In the genomic region with DNA sequence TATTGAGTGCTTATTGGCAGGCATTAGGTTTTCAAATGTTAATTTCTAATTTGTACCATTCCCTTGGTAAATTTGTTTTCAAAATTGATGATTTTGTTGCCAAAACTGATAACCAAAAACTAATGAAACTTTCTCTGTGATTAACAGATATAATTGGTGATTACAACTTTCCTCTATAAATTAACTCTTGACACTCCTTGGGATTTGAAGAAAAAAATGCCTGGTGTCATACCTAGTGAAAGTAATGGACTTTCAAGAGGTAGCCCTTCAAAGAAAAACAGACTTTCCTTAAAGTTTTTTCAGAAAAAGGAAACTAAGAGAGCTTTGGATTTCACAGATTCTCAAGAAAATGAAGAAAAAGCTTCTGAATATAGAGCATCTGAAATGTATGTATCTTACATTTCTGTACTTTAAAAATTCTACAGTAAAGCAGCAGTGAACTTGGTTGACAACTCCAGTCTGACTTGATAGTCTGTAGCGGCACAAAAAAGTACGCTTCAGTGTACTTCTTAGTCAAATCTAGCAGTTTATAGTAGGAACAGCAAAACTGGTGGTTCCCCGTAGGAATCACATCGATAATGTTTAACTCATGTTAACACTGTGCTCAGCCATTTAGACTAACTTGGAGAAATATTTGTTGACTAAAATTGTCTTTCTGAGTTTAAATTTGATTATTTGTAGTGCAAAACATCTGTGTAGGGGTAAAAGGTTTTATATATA, we compare ENCODE assay signal across 1 cellular context.
A peak's percentile ranks its signal among the peaks of the same experiment; 100 is the strongest.
TF ChIP-seq lines count a peak whose summit lies in the region.

No MANE protein-coding gene starts in this region.

TF ChIP-seq in GM12878, 131 proteins besides CTCF, POLR2A, EP300 and RAD21 (continued from another document):
- TF ChIP-seq, protein P1, sequence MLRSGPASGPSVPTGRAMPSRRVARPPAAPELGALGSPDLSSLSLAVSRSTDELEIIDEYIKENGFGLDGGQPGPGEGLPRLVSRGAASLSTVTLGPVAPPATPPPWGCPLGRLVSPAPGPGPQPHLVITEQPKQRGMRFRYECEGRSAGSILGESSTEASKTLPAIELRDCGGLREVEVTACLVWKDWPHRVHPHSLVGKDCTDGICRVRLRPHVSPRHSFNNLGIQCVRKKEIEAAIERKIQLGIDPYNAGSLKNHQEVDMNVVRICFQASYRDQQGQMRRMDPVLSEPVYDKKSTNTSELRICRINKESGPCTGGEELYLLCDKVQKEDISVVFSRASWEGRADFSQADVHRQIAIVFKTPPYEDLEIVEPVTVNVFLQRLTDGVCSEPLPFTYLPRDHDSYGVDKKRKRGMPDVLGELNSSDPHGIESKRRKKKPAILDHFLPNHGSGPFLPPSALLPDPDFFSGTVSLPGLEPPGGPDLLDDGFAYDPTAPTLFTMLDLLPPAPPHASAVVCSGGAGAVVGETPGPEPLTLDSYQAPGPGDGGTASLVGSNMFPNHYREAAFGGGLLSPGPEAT (IDR thresholded peaks at IDR 0.05; ENCODE audit: low read depth) = no peak
- no peak for TF ChIP-seq BHLHE40 (IDR thresholded peaks at IDR 0.05; ENCODE audit: borderline replicate concordance in 1 of 2, low read depth in 2 of 2, low read length in 1 of 2)
- TF ChIP-seq, protein P2, sequence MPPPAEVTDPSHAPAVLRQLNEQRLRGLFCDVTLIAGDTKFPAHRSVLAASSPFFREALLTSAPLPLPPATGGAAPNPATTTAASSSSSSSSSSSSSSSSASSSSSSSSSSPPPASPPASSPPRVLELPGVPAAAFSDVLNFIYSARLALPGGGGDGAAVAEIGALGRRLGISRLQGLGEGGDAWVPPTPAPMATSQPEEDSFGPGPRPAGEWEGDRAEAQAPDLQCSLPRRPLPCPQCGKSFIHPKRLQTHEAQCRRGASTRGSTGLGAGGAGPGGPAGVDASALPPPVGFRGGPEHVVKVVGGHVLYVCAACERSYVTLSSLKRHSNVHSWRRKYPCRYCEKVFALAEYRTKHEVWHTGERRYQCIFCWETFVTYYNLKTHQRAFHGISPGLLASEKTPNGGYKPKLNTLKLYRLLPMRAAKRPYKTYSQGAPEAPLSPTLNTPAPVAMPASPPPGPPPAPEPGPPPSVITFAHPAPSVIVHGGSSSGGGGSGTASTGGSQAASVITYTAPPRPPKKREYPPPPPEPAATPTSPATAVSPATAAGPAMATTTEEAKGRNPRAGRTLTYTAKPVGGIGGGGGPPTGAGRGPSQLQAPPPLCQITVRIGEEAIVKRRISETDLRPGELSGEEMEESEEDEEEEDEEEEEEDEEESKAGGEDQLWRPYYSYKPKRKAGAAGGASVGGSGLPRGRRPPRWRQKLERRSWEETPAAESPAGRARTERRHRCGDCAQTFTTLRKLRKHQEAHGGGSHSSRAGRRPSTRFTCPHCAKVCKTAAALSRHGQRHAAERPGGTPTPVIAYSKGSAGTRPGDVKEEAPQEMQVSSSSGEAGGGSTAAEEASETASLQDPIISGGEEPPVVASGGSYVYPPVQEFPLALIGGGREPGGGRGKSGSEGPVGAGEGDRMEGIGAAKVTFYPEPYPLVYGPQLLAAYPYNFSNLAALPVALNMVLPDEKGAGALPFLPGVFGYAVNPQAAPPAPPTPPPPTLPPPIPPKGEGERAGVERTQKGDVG (CRISPR knock-in tag; IDR thresholded peaks at IDR 0.05) = no peak
- no peak for TF ChIP-seq POLR2AphosphoS2 (IDR thresholded peaks at IDR 0.05; ENCODE audit: low read depth, low read length)
- 0 out of 2 replicates have a peak, but pooled peaks have one; percentile 21 for TF ChIP-seq NFIC (IDR thresholded peaks at IDR 0.05; ENCODE audit: low read depth, low read length)
- TF ChIP-seq, protein P3, sequence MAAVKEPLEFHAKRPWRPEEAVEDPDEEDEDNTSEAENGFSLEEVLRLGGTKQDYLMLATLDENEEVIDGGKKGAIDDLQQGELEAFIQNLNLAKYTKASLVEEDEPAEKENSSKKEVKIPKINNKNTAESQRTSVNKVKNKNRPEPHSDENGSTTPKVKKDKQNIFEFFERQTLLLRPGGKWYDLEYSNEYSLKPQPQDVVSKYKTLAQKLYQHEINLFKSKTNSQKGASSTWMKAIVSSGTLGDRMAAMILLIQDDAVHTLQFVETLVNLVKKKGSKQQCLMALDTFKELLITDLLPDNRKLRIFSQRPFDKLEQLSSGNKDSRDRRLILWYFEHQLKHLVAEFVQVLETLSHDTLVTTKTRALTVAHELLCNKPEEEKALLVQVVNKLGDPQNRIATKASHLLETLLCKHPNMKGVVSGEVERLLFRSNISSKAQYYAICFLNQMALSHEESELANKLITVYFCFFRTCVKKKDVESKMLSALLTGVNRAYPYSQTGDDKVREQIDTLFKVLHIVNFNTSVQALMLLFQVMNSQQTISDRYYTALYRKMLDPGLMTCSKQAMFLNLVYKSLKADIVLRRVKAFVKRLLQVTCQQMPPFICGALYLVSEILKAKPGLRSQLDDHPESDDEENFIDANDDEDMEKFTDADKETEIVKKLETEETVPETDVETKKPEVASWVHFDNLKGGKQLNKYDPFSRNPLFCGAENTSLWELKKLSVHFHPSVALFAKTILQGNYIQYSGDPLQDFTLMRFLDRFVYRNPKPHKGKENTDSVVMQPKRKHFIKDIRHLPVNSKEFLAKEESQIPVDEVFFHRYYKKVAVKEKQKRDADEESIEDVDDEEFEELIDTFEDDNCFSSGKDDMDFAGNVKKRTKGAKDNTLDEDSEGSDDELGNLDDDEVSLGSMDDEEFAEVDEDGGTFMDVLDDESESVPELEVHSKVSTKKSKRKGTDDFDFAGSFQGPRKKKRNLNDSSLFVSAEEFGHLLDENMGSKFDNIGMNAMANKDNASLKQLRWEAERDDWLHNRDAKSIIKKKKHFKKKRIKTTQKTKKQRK (IDR thresholded peaks at IDR 0.05; ENCODE audit: low read depth, low read length) = no peak
- TF ChIP-seq E2F4 (IDR thresholded peaks at IDR 0.05; ENCODE audit: low read depth, low read length) = no peak
- TF ChIP-seq NRF1 (conservative IDR thresholded peaks at IDR 0.05; ENCODE audit: low read depth, low read length) = no peak
- TF ChIP-seq JUNB (IDR thresholded peaks at IDR 0.05) = peak; percentile 45; the same call in 1 of the 2 replicates
